Comparison of ENCODE assay signal across 20 cellular contexts in genomic region chr17:80232438-80232837, GRCh38. TPM values are rescaled to one million over a fixed set of nuclear protein-coding genes. Genes with fewer than 3 reads are reported as not detected.
DNase-seq lines count a peak whose midpoint lies in the region; ATAC-seq and TF ChIP-seq lines count a peak whose summit lies in the region.
"Had no signal": no experiment of that assay in that cellular context is flagged by ENCODE, and none has a peak within 500 bp of the region (broad histone marks: within the 10 kb centered on the region; RNA-seq: fewer than 3 reads in every experiment).

No MANE protein-coding gene starts in this region.

- POLR2A ChIA-PET in HEK293 (lab: Yijun Ruan, JAX): no interaction called here

- H3K27ac Mint-ChIP-seq in activated naive CD4-positive, alpha-beta T cell treated with anti-CD3 and anti-CD28 coated beads, Interleukin-2, amount 50 U/mL, for 24 hours: peak overlapping the region; percentile 65
- no peak overlapping the region for H3K27ac Mint-ChIP-seq in endodermal cell
- H3K27ac Mint-ChIP-seq: B cell; CD4-positive, CD25-positive, alpha-beta regulatory T cell; H9; IgD-negative memory B cell had no signal

- no peaks in the 10 kb centered on the region for H3K27me3 ChIP-seq in endodermal cell (ENCODE audit: control insufficient read depth, insufficient read depth, low read length, poor library complexity, severe bottlenecking)
- H3K27me3 ChIP-seq in upper lobe of left lung: no peaks in the 10 kb centered on the region

- CTCF ChIA-PET in HEK293 (lab: Yijun Ruan, JAX): no interaction called here

- no peak for DNase-seq in activated naive CD4-positive, alpha-beta T cell treated with Interleukin-2 at 50 U/mL for 16 hours
- DNase-seq in endodermal cell: no peak
- DNase-seq in upper lobe of left lung: no peak
- DNase-seq in stimulated activated CD4-positive, alpha-beta T cell treated with anti-CD3 and anti-CD28 coated beads, Interleukin-2, amount 100 ng/mL, for 48 hours: no peak
- DNase-seq: 8988T; C1 segment of cervical spinal cord; CD4-positive, CD25-positive, alpha-beta regulatory T cell; CD8-positive, alpha-beta memory T cell; COR-L47; DMS 273 treated with DMSO at 0.1 percent for 48 hours; DMS53; DND-41; EL; H9; KG1 had no signal

- ATAC-seq in upper lobe of left lung (ENCODE audit: low FRiP score in 2 of 2): no peak
- ATAC-seq: GM12878 had no signal

- H3K36me3 Mint-ChIP-seq in activated naive CD4-positive, alpha-beta T cell treated with anti-CD3 and anti-CD28 coated beads, Interleukin-2, amount 50 U/mL, for 24 hours: peaks cover 30% of the 10 kb centered on the region
- peaks cover 71% of the 10 kb centered on the region for H3K36me3 Mint-ChIP-seq in endodermal cell (ENCODE audit: low read depth)

- no peak overlapping the region for H3K4me3 Mint-ChIP-seq in activated naive CD4-positive, alpha-beta T cell treated with anti-CD3 and anti-CD28 coated beads, Interleukin-2, amount 50 U/mL, for 24 hours
- no peak overlapping the region for H3K4me3 Mint-ChIP-seq in endodermal cell
- H3K4me3 Mint-ChIP-seq: B cell; CD4-positive, CD25-positive, alpha-beta regulatory T cell; CD8-positive, alpha-beta memory T cell; H9; IgD-negative memory B cell had no signal

- TF ChIP-seq EP300 in upper lobe of left lung (IDR thresholded peaks at IDR 0.05): no peak

- no peak for TF ChIP-seq POLR2A in upper lobe of left lung (IDR thresholded peaks at IDR 0.05)

- TF ChIP-seq CTCF in HEK293 (tag by site-specific recombination; IDR thresholded peaks at IDR 0.05): no peak
- no peak for TF ChIP-seq CTCF in endodermal cell (conservative IDR thresholded peaks at IDR 0.05)
- TF ChIP-seq CTCF in upper lobe of left lung (IDR thresholded peaks at IDR 0.05): no peak

- peaks cover 10% of the 10 kb centered on the region for H3K9me3 Mint-ChIP-seq in activated naive CD4-positive, alpha-beta T cell treated with anti-CD3 and anti-CD28 coated beads, Interleukin-2, amount 50 U/mL, for 24 hours
- H3K9me3 Mint-ChIP-seq in endodermal cell: peaks cover 29% of the 10 kb centered on the region

- WGBS in endodermal cell (ENCODE audit: insufficient coverage in 1 of 2, insufficient read length in 1 of 2), 2 experiments: no CpG with 5 or more reads among the region's 1 CpG
- 100% methylated on average over 1 of the region's 1 CpG for WGBS in upper lobe of left lung, 2 donors

- H3K4me3 ChIP-seq in HEK293 (ENCODE audit: low read depth, low read length) (no peak overlapping the region), endodermal cell (ENCODE audit: low read length) (peak overlapping the region; percentile 33), upper lobe of left lung (no peak overlapping the region)
- H3K4me3 ChIP-seq: GM12878 had no signal

- no peaks in the 10 kb centered on the region for H3K4me1 Mint-ChIP-seq in activated naive CD4-positive, alpha-beta T cell treated with anti-CD3 and anti-CD28 coated beads, Interleukin-2, amount 50 U/mL, for 24 hours
- no peaks in the 10 kb centered on the region for H3K4me1 Mint-ChIP-seq in endodermal cell
- H3K4me1 Mint-ChIP-seq: B cell; CD8-positive, alpha-beta memory T cell; H9; IgD-negative memory B cell had no signal

- H3K9me3 ChIP-seq in HEK293 (ENCODE audit: control insufficient read depth, insufficient read depth, low read depth, low read length) (no peaks in the 10 kb centered on the region), endodermal cell (ENCODE audit: control insufficient read depth, low read length) (peaks cover 25% of the 10 kb centered on the region), upper lobe of left lung (peaks cover 13 to 21% (median 16%) of the 10 kb centered on the region in 4 donors)

- H3K4me1 ChIP-seq in HEK293 (ENCODE audit: control insufficient read depth, insufficient read depth, low read length) (no peaks in the 10 kb centered on the region), endodermal cell (ENCODE audit: control insufficient read depth, insufficient read depth, low read length) (no peaks in the 10 kb centered on the region), upper lobe of left lung (no peaks in the 10 kb centered on the region)

- H3K27ac ChIP-seq in HEK293 (ENCODE audit: extremely low read depth, low read depth, low read length) (no peak overlapping the region), endodermal cell (ENCODE audit: low read depth, low read length) (no peak overlapping the region), upper lobe of left lung (no peak overlapping the region)

- peaks cover 24 to 70% of the 10 kb centered on the region in 2 experiments for H3K36me3 ChIP-seq in HEK293 (ENCODE audit: control insufficient read depth in 2 of 2, insufficient read depth in 1 of 2, low read length in 2 of 2)
- H3K36me3 ChIP-seq in endodermal cell (ENCODE audit: control insufficient read depth, insufficient read depth, low read length): peaks cover 81% of the 10 kb centered on the region
- H3K36me3 ChIP-seq in upper lobe of left lung: peaks cover 2 to 73% (median 35%) of the 10 kb centered on the region in 4 donors

- H3K27me3 Mint-ChIP-seq in activated naive CD4-positive, alpha-beta T cell treated with anti-CD3 and anti-CD28 coated beads, Interleukin-2, amount 50 U/mL, for 24 hours: no peaks in the 10 kb centered on the region
- H3K27me3 Mint-ChIP-seq in endodermal cell (ENCODE audit: insufficient read depth): no peaks in the 10 kb centered on the region
- H3K27me3 Mint-ChIP-seq: B cell; CD4-positive, CD25-positive, alpha-beta regulatory T cell; CD8-positive, alpha-beta memory T cell; IgD-negative memory B cell had no signal

- H3K9ac ChIP-seq in endodermal cell (ENCODE audit: extremely low read depth, low read length, poor library complexity, severe bottlenecking): no peak overlapping the region

TF ChIP-seq in HEK293, 187 proteins besides CTCF, POLR2A, EP300 and RAD21:
- peak; percentile 62; the same call in 1 of the 2 replicates for TF ChIP-seq ZNF580 (tag by site-specific recombination; IDR thresholded peaks at IDR 0.05)
- TF ChIP-seq ZNF423 (tag by site-specific recombination; IDR thresholded peaks at IDR 0.05): no peak
- peak; percentile 95 for TF ChIP-seq ZNF280D (tag by site-specific recombination; IDR thresholded peaks at IDR 0.05)
- no peak for TF ChIP-seq HOXD13 (CRISPR knock-in tag; IDR thresholded peaks at IDR 0.05; ENCODE audit: borderline replicate concordance)
- TF ChIP-seq SETDB1 (IDR thresholded peaks at IDR 0.05; ENCODE audit: insufficient read length, low read length): peak; percentile 95
- TF ChIP-seq ZNF394 (tag by site-specific recombination; IDR thresholded peaks at IDR 0.05; ENCODE audit: borderline replicate concordance): no peak

RNA-seq across cellular contexts. Expression of gene SLC26A11, which starts 12.2 kb away (rescaled TPM):
- total RNA-seq in endodermal cell (10 to 100 TPM; 43.7 to 48.2 TPM), upper lobe of left lung (100 to 1,000 TPM in 1 of 6 donors, 10 to 100 TPM in 5; 14.8 to 162 (median 43.1) TPM)
- 25.4 TPM for polyA plus RNA-seq in endodermal cell (2013, experiment 1 of 2)
- 25.1 TPM for polyA plus RNA-seq in endodermal cell (2013, experiment 2 of 2)

RNA-seq across cellular contexts. Expression of gene SGSH, which starts 12.3 kb away (rescaled TPM):
- total RNA-seq in endodermal cell: 10 to 100 TPM; 40.4 to 42.5 TPM
- 27.5 TPM for polyA plus RNA-seq in endodermal cell (2013, experiment 1 of 2)
- polyA plus RNA-seq in endodermal cell (2013, experiment 2 of 2): 21.8 TPM
- 100 to 1,000 TPM in 2 of 6 donors, 10 to 100 TPM in 4; 36.3 to 264 (median 65.0) TPM for total RNA-seq in upper lobe of left lung

RNA-seq across cellular contexts. Expression of gene RNF213, which starts 28.2 kb away (rescaled TPM):
- total RNA-seq in endodermal cell (100 to 1,000 TPM in 1 of 2 donors, 10 to 100 TPM in 1; 98.8 to 136 TPM), upper lobe of left lung (100 to 1,000 TPM; 135 to 619 (median 207) TPM)
- polyA plus RNA-seq in endodermal cell (2013, experiment 1 of 2): 30.0 TPM
- polyA plus RNA-seq in endodermal cell (2013, experiment 2 of 2): 28.2 TPM
